16 cellular contexts compared by ENCODE assay signal in the genomic region with DNA sequence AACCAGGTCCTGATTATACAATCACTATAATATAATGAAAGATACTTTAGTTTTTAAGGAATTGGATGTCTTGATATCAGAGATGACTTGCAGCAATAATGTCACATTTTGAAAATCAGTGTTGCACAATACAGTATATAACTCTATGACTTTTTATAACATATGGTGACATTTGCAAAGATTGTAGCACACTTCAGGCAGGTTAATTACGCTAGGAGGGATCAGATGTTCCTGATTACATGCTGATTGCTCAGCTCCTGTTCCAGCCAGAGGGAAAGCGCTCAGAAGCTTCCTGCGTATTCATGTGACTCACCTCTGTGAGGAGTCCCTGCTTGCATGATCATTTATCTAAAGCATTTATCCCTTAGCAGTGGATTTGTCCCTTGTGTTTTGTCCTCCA.
DNase-seq lines count a peak whose midpoint lies in the region; FAIRE-seq and TF ChIP-seq lines count a peak whose summit lies in the region.
"Had no signal": no experiment of that assay in that cellular context is flagged by ENCODE, and none has a peak within 500 bp of the region (broad histone marks: within the 10 kb centered on the region; RNA-seq: fewer than 3 reads in every experiment).

No MANE protein-coding gene starts in this region.

- no peak for TF ChIP-seq EP300 in neural cell (conservative IDR thresholded peaks at IDR 0.05; ENCODE audit: poor library complexity, severe bottlenecking)

- no peak overlapping the region for H3K4me2 ChIP-seq in neural cell (ENCODE audit: low read length)

- no peaks in the 10 kb centered on the region for H4K20me1 ChIP-seq in neural cell (ENCODE audit: insufficient read depth)

- no peaks in the 10 kb centered on the region for H3K9me3 ChIP-seq in neural cell (ENCODE audit: low read length)
- H3K9me3 ChIP-seq: Peyer's patch had no signal

- FAIRE-seq in bronchial epithelial cell (lab: Jason Lieb, UNC) = no peak
- FAIRE-seq: G401.6, GM19239 had no signal

- no peaks in the 10 kb centered on the region for H3F3A ChIP-seq in neural cell (ENCODE audit: insufficient read depth, low read length, poor library complexity, severe bottlenecking)

- no peak overlapping the region for H3K4me3 ChIP-seq in bronchial epithelial cell (ENCODE audit: low read depth, low read length)
- no peak overlapping the region for H3K4me3 ChIP-seq in neural cell (ENCODE audit: low read length)
- H3K4me3 ChIP-seq: Peyer's patch had no signal

- H3K27me3 ChIP-seq in bronchial epithelial cell (ENCODE audit: control insufficient read depth, insufficient read depth, low read length) (no peaks in the 10 kb centered on the region), neural cell (ENCODE audit: insufficient read depth, low read depth, low read length) (no peaks in the 10 kb centered on the region)
- H3K27me3 ChIP-seq: Peyer's patch had no signal

- H2AFZ ChIP-seq in neural cell (ENCODE audit: low read depth, low read length) = no peak overlapping the region

- H3K9me2 ChIP-seq in neural cell (ENCODE audit: insufficient read depth, low read length) = no peaks in the 10 kb centered on the region

- TF ChIP-seq RAD21 in neural cell (conservative IDR thresholded peaks at IDR 0.05) = no peak

- H3K79me2 ChIP-seq in neural cell (replicated peaks; ENCODE audit: insufficient read depth, low read length) = no peaks in the 10 kb centered on the region

- no peak for TF ChIP-seq CTCF in bronchial epithelial cell (IDR thresholded peaks at IDR 0.05; ENCODE audit: insufficient read depth, low read length, severe bottlenecking)
- TF ChIP-seq CTCF in neural cell (IDR thresholded peaks at IDR 0.05; ENCODE audit: poor library complexity, severe bottlenecking) = no peak

- peak overlapping the region; percentile 18 for H3K27ac ChIP-seq in neural cell (ENCODE audit: low read length)
- H3K27ac ChIP-seq: Peyer's patch had no signal

- H3K36me3 ChIP-seq in bronchial epithelial cell (ENCODE audit: control insufficient read depth, insufficient read depth, low read length) (no peaks in the 10 kb centered on the region), neural cell (ENCODE audit: insufficient read depth, low read length) (no peaks in the 10 kb centered on the region)
- H3K36me3 ChIP-seq: Peyer's patch had no signal

- DNase-seq in HT1080 (ENCODE audit: low read depth) (peak; percentile 54), NCI-H69 (lab: John Stamatoyannopoulos, UW) (peak; percentile 34), bronchial epithelial cell (ENCODE audit: low read depth) (peak; percentile 7), NAMALWA (ENCODE audit: low spot score) (no peak), OCI-M2 (lab: John Stamatoyannopoulos, UW; ENCODE audit: unreplicated experiment) (no peak), NCI-H146 treated with DMSO at 0.1 percent for 48 hours (lab: John Stamatoyannopoulos, UW; ENCODE audit: unreplicated experiment) (no peak)
- DNase-seq: ACHN; Calu3; CD4-positive, CD25-positive, alpha-beta regulatory T cell; DMS79; NCI-H748 treated with DMSO at 0.1 percent for 48 hours; Peyer's patch; T-helper 1 cell had no signal

- no peak overlapping the region for H3K9ac ChIP-seq in neural cell (ENCODE audit: low read length)

TF ChIP-seq in neural cell, 6 proteins besides CTCF, POLR2A, EP300 and RAD21:
- peak; percentile 33 for TF ChIP-seq POLR2AphosphoS5 (IDR thresholded peaks at IDR 0.05)
- TF ChIP-seq SMC3 (conservative IDR thresholded peaks at IDR 0.05; ENCODE audit: poor library complexity) = no peak

Comparison
In these comparisons a context has a peak if more than half of its experiments do, and no peak if none do; other contexts are left out.
1. DNase-seq: peak in HT1080 (single experiment), NCI-H69 (single experiment) and bronchial epithelial cell (single experiment); none in NAMALWA (single experiment), OCI-M2 (single experiment) and NCI-H146 treated with DMSO at 0.1 percent for 48 hours (single experiment).